Comparison of ENCODE assay signal across 10 cellular contexts in genomic region chr22:37747715-37748100, GRCh38. TPM values are rescaled to one million over a fixed set of nuclear protein-coding genes. Genes with fewer than 3 reads are reported as not detected.
DNase-seq lines count a peak whose midpoint lies in the region; ATAC-seq and TF ChIP-seq lines count a peak whose summit lies in the region.
"Had no signal": no experiment of that assay in that cellular context is flagged by ENCODE, and none has a peak within 500 bp of the region (broad histone marks: within the 10 kb centered on the region; RNA-seq: fewer than 3 reads in every experiment).

No MANE protein-coding gene starts in this region.

- H3K27ac ChIP-seq in heart right ventricle (peak overlapping the region; percentile 98 to 100 (median 99)), mucosa of rectum (ENCODE audit: low read depth in 2 of 2, low read length in 2 of 2) (peak overlapping the region; percentile 93 to 94), urinary bladder (ENCODE audit: low read depth) (peak overlapping the region; percentile 19)

- WGBS in heart right ventricle, 2 donors = 37 to 40% methylated on average over 8 of the region's 8 CpGs
- 42% methylated on average over 8 of the region's 8 CpGs for WGBS in urinary bladder

- H3K36me3 ChIP-seq in heart right ventricle (peaks cover 0 to 18% (median 0%) of the 10 kb centered on the region in 9 donors), mucosa of rectum (ENCODE audit: control insufficient read depth in 2 of 2, insufficient read depth in 2 of 2, low read length in 2 of 2) (no peaks in the 10 kb centered on the region), urinary bladder (ENCODE audit: insufficient read depth) (no peaks in the 10 kb centered on the region)

- no peaks in the 10 kb centered on the region for H3K27me3 ChIP-seq in heart right ventricle
- no peaks in the 10 kb centered on the region for H3K27me3 ChIP-seq in mucosa of rectum (ENCODE audit: control insufficient read depth in 2 of 2, insufficient read depth in 2 of 2, low read length in 2 of 2)

- TF ChIP-seq CTCF in heart right ventricle (IDR thresholded peaks at IDR 0.05) (no peak), brain (conservative IDR thresholded peaks at IDR 0.05) (no peak)

- H3K4me3 ChIP-seq in heart right ventricle (peak overlapping the region in 9 of 10 donors; percentile 70 to 99 (median 97)), mucosa of rectum (ENCODE audit: low read length in 2 of 2) (peak overlapping the region; percentile 83 to 91), urinary bladder (ENCODE audit: low read depth, low read length) (peak overlapping the region; percentile 87)

- ATAC-seq in heart right ventricle = no peak
- ATAC-seq in HG02759 (IDR thresholded peaks at IDR 0.05; ENCODE audit: unreplicated experiment) = no peak

- no peaks in the 10 kb centered on the region for H3K9me3 ChIP-seq in heart right ventricle
- H3K9me3 ChIP-seq in mucosa of rectum (ENCODE audit: control insufficient read depth in 2 of 2, low read length in 2 of 2) = no peaks in the 10 kb centered on the region

- H3K4me3 Mint-ChIP-seq in brain = peak overlapping the region; percentile 85 to 93 (median 88)

- H3K4me1 ChIP-seq in heart right ventricle (peaks cover 50 to 80% (median 71%) of the 10 kb centered on the region in 9 donors), mucosa of rectum (ENCODE audit: control insufficient read depth in 2 of 2, insufficient read depth in 2 of 2, low read length in 2 of 2) (peaks cover 49 to 51% of the 10 kb centered on the region in 2 donors), urinary bladder (ENCODE audit: insufficient read depth) (peaks cover 4% of the 10 kb centered on the region)

- H3K9me3 Mint-ChIP-seq in brain = no peaks in the 10 kb centered on the region

- DNase-seq in heart right ventricle (no peak), cardiac septum (ENCODE audit: low spot score) (no peak), Ammon's horn (ENCODE audit: low spot score) (no peak), DMS 273 treated with DMSO at 0.1 percent for 48 hours (lab: John Stamatoyannopoulos, UW) (no peak)
- DNase-seq: DMS79; effector CD8-positive, alpha-beta T cell had no signal

- peaks cover 64% of the 10 kb centered on the region for H3K4me1 Mint-ChIP-seq in brain

- peaks cover 7% of the 10 kb centered on the region for H3K27me3 Mint-ChIP-seq in brain

- H3K9ac ChIP-seq in mucosa of rectum (ENCODE audit: low read depth in 1 of 2, low read length in 2 of 2) = peak overlapping the region; percentile 1 to 34

- H3K27ac Mint-ChIP-seq in brain = peak overlapping the region; percentile 11 to 87 (median 72)

- intact Hi-C loops in heart right ventricle (cut with DNase I) (loop anchor here in 3 of 10 donors (5.0 kb wide), 3 partner anchors 55 to 70 kb away; partner anchors contain the start of genes LGALS1 (in 1 of the 3) and NOL12 (in 1 of the 3)), cardiac septum (cut with DNase I) (loop anchor here (5.0 kb wide), 1 partner anchor 60 kb away; the partner anchor contains the start of gene GCAT)

- H3K36me3 Mint-ChIP-seq in brain = no peaks in the 10 kb centered on the region

RNA-seq across cellular contexts. Expression of gene TRIOBP, which starts 50.9 kb away (rescaled TPM):
- total RNA-seq in heart right ventricle (100 to 1,000 TPM in 1 of 10 donors, 10 to 100 TPM in 9; 63.2 to 115 (median 82.4) TPM), cardiac septum (115 TPM), urinary bladder (64.2 TPM)
- polyA plus RNA-seq in heart right ventricle (10 to 100 TPM; 34.7 to 94.1 TPM), brain (ENCODE audit: insufficient read depth, low read depth, low replicate concordance) (18.3 TPM), urinary bladder (140 TPM)

Comparison
In these comparisons a context has a peak if more than half of its experiments do, and no peak if none do; other contexts are left out.
1. H3K27ac ChIP-seq: peak in every context shown above with its lines; median percentile 99 in heart right ventricle; 94 in mucosa of rectum; 19 in urinary bladder.